In genomic region chr9:85172001-85172978, GRCh38 we compare ENCODE assay signal across 20 cellular contexts.
DNase-seq lines count a peak whose midpoint lies in the region; ATAC-seq and TF ChIP-seq lines count a peak whose summit lies in the region.
"Had no signal": no experiment of that assay in that cellular context is flagged by ENCODE, and none has a peak within 500 bp of the region (broad histone marks: within the 10 kb centered on the region; RNA-seq: fewer than 3 reads in every experiment).

No MANE protein-coding gene starts in this region.

- intact Hi-C loops in natural killer cell (cut with micrococcal nuclease), result no loop called here

- H3K9ac ChIP-seq in DND-41 (ENCODE audit: low read depth, low read length), result no peak overlapping the region

- no peaks in the 10 kb centered on the region for H3K36me3 ChIP-seq in DND-41 (ENCODE audit: insufficient read depth, low read length)
- H3K36me3 ChIP-seq: upper lobe of right lung had no signal

- peaks cover 9 to 15% of the 10 kb centered on the region in 2 donors for H3K4me1 Mint-ChIP-seq in natural killer cell

- H3K36me3 Mint-ChIP-seq in natural killer cell, result no peaks in the 10 kb centered on the region
- H3K36me3 Mint-ChIP-seq: activated naive CD8-positive, alpha-beta T cell had no signal

- no peak overlapping the region for H3K4me3 ChIP-seq in DND-41 (ENCODE audit: low read depth in 1 of 2, low read length in 2 of 2)
- H3K4me3 ChIP-seq in epithelial cell of proximal tubule (ENCODE audit: low read depth, low read length), result no peak overlapping the region
- H3K4me3 ChIP-seq: mucosa of descending colon, smooth muscle cell, upper lobe of right lung had no signal

- H3K27ac Mint-ChIP-seq in natural killer cell, result no peak overlapping the region
- H3K27ac Mint-ChIP-seq: activated naive CD8-positive, alpha-beta T cell; activated T-cell treated with anti-CD3 and anti-CD28 coated beads, Interleukin-2, amount 50 U/mL, for 24 hours; effector memory CD8-positive, alpha-beta T cell had no signal

- no peaks in the 10 kb centered on the region for H3K4me1 ChIP-seq in DND-41 (ENCODE audit: insufficient read depth, low read length)
- H3K4me1 ChIP-seq: upper lobe of right lung had no signal

- H3K27ac ChIP-seq in DND-41 (ENCODE audit: low read length), result no peak overlapping the region
- H3K27ac ChIP-seq: upper lobe of right lung had no signal

- peaks cover 18 to 46% of the 10 kb centered on the region in 2 donors for H3K27me3 Mint-ChIP-seq in natural killer cell (ENCODE audit: low read depth in 2 of 2)
- H3K27me3 Mint-ChIP-seq: activated T-cell treated with anti-CD3 and anti-CD28 coated beads, Interleukin-2, amount 50 U/mL, for 24 hours had no signal

- DNase-seq in DND-41, result peak; percentile 10
- peak; percentile 46 for DNase-seq in NCI-H2029 (lab: John Stamatoyannopoulos, UW)
- peak; percentile 29 for DNase-seq in epithelial cell of proximal tubule (ENCODE audit: low read depth)
- no peak for DNase-seq in natural killer cell
- DNase-seq in NCI-H2196 treated with DMSO at 0.1 percent for 48 hours (lab: John Stamatoyannopoulos, UW; ENCODE audit: unreplicated experiment), result no peak
- DNase-seq in stimulated activated CD4-positive, alpha-beta T cell treated with anti-CD3 and anti-CD28 coated beads, Interleukin-4, amount 100 ng/mL, for 24 hours, result no peak
- DNase-seq: activated T-cell treated with anti-CD3 and anti-CD28 coated beads, Interleukin-2, amount 50 U/mL, for 24 hours; central memory CD4-positive, alpha-beta T cell; effector memory CD8-positive, alpha-beta T cell; KG1; mucosa of descending colon; NCI-H1436; NCI-H446 treated with DMSO at 0.1 percent for 48 hours; stimulated activated naive CD4-positive, alpha-beta T cell; upper lobe of right lung had no signal

- no peak overlapping the region for H3K4me3 Mint-ChIP-seq in natural killer cell
- H3K4me3 Mint-ChIP-seq: activated naive CD8-positive, alpha-beta T cell; activated T-cell treated with anti-CD3 and anti-CD28 coated beads, Interleukin-2, amount 50 U/mL, for 24 hours; effector memory CD8-positive, alpha-beta T cell had no signal

- H3K9me3 ChIP-seq in DND-41 (ENCODE audit: insufficient read depth, low read length, severe bottlenecking), result no peaks in the 10 kb centered on the region
- H3K9me3 ChIP-seq: mucosa of descending colon, upper lobe of right lung had no signal

- H2AFZ ChIP-seq in DND-41 (ENCODE audit: low read depth, low read length), result no peak overlapping the region

- H3K79me2 ChIP-seq in DND-41 (ENCODE audit: insufficient read depth, low read length), result no peaks in the 10 kb centered on the region

- H3K4me2 ChIP-seq in DND-41 (ENCODE audit: insufficient read depth, low read length), result no peak overlapping the region
- H3K4me2 ChIP-seq: smooth muscle cell had no signal

- TF ChIP-seq CTCF in DND-41 (IDR thresholded peaks at IDR 0.05; ENCODE audit: borderline replicate concordance, extremely low read depth, low read length, poor library complexity, severe bottlenecking) (no peak), epithelial cell of proximal tubule (conservative IDR thresholded peaks at IDR 0.05; ENCODE audit: low read depth, low read length) (peak; percentile 6), natural killer cell (IDR thresholded peaks at IDR 0.05) (no peak)

- ATAC-seq in DND-41 (ENCODE audit: insufficient read depth, low read depth) (peak; percentile 48), natural killer cell (peak; percentile 54 to 89 (median 81)), HG03442 (IDR thresholded peaks at IDR 0.05; ENCODE audit: unreplicated experiment) (no peak), GM21423 (IDR thresholded peaks at IDR 0.05; ENCODE audit: unreplicated experiment) (no peak)
- ATAC-seq: effector memory CD8-positive, alpha-beta T cell; HCT116; mucosa of descending colon; upper lobe of right lung had no signal

- H3K27me3 ChIP-seq in DND-41 (ENCODE audit: insufficient read depth, low read length, poor library complexity), result no peaks in the 10 kb centered on the region

- no peaks in the 10 kb centered on the region for H4K20me1 ChIP-seq in DND-41 (ENCODE audit: insufficient read depth, low read length)

- H3K9me3 Mint-ChIP-seq in natural killer cell, result no peaks in the 10 kb centered on the region

Comparison
In these comparisons a context has a peak if more than half of its experiments do, and no peak if none do; other contexts are left out.
1. ATAC-seq: peak in DND-41 (single experiment) and natural killer cell (3 of 3); none in HG03442 (single experiment) and GM21423 (single experiment).
2. DNase-seq: peak in DND-41 (single experiment), NCI-H2029 (single experiment) and epithelial cell of proximal tubule (single experiment); none in natural killer cell (single experiment), NCI-H2196 treated with DMSO at 0.1 percent for 48 hours (single experiment) and stimulated activated CD4-positive, alpha-beta T cell treated with anti-CD3 and anti-CD28 coated beads, Interleukin-4, amount 100 ng/mL, for 24 hours (single experiment).